16 cellular contexts compared by ENCODE assay signal in the genomic region with DNA sequence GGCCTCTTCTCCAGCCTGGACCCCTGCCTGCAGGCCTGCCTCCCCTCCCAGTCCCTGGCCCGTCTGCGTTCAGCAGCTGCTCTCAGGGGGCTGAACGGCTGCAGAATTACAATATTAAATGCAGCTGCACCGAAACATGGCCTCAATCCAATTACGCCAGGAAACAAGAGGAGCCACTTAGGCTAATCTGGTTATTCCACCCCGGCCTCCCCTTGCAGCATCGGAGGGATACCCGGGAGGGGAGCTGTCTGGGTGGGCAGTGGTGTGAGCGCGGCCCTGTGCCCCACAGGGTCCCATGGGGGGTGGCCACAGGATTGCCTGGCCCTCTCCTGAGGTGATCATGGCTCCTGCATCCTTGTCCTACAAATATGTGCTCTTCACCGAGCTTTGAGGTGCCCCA. TPM values are rescaled to one million over a fixed set of nuclear protein-coding genes. Genes with fewer than 3 reads are reported as not detected.
DNase-seq lines count a peak whose midpoint lies in the region; ATAC-seq and TF ChIP-seq lines count a peak whose summit lies in the region.
"Had no signal": no experiment of that assay in that cellular context is flagged by ENCODE, and none has a peak within 500 bp of the region (broad histone marks: within the 10 kb centered on the region; RNA-seq: fewer than 3 reads in every experiment).

No MANE protein-coding gene starts in this region.

- H3K27me3 Mint-ChIP-seq in activated naive CD8-positive, alpha-beta T cell treated with anti-CD3 and anti-CD28 coated beads for 36 hours, result no peaks in the 10 kb centered on the region

- peak overlapping the region in 47 of 59 donors; percentile 5 to 79 (median 57) for H3K27ac ChIP-seq in dorsolateral prefrontal cortex
- H3K27ac ChIP-seq: PC-9 had no signal

- H3K27me3 ChIP-seq in H7 (ENCODE audit: control insufficient read depth, insufficient read depth, low read length), result peaks cover 7% of the 10 kb centered on the region
- H3K27me3 ChIP-seq in dorsolateral prefrontal cortex, result no peaks in the 10 kb centered on the region

- H3K4me3 ChIP-seq in H7 (ENCODE audit: insufficient read depth, low read depth, low read length), result no peak overlapping the region
- H3K4me3 ChIP-seq in dorsolateral prefrontal cortex, result no peak overlapping the region
- H3K4me3 ChIP-seq: PC-9 had no signal

- intact Hi-C loops in dorsolateral prefrontal cortex (cut with DNase I), result no loop called here

- no peak for TF ChIP-seq CTCF in dorsolateral prefrontal cortex (IDR thresholded peaks at IDR 0.05 in 54 of 56, conservative IDR thresholded peaks at IDR 0.05 in 2 of 56; ENCODE audit: low read depth in 1 of 56, partially characterized antibody in 56 of 56)

- H3K4me3 Mint-ChIP-seq in activated naive CD8-positive, alpha-beta T cell treated with anti-CD3 and anti-CD28 coated beads for 36 hours, result no peak overlapping the region
- H3K4me3 Mint-ChIP-seq: activated CD8-positive, alpha-beta T cell treated with anti-CD3 and anti-CD28 coated beads, Interleukin-2, amount 10 ng/mL, durations not matched to agents 7 days and 5 days had no signal

- H3K4me1 Mint-ChIP-seq in activated naive CD8-positive, alpha-beta T cell treated with anti-CD3 and anti-CD28 coated beads for 36 hours, result no peaks in the 10 kb centered on the region

- no peaks in the 10 kb centered on the region for H3K9me3 Mint-ChIP-seq in activated naive CD8-positive, alpha-beta T cell treated with anti-CD3 and anti-CD28 coated beads for 36 hours

- DNase-seq in Ammon's horn (ENCODE audit: low spot score) (peak; percentile 61), H7 (peak; percentile 57), NCI-H69 (lab: John Stamatoyannopoulos, UW) (peak; percentile 71), dorsolateral prefrontal cortex (no peak), AG08396 (ENCODE audit: low spot score) (no peak), kidney glomerular epithelial cell (lab: John Stamatoyannopoulos, UW) (no peak)
- DNase-seq in activated naive CD8-positive, alpha-beta T cell treated with anti-CD3 and anti-CD28 coated beads for 36 hours, result no peak
- DNase-seq: activated CD8-positive, alpha-beta T cell treated with anti-CD3 and anti-CD28 coated beads, Interleukin-2, amount 10 ng/mL, durations not matched to agents 7 days and 5 days; Calu3; central memory CD4-positive, alpha-beta T cell; GOT3; NCI-H446; PC-9; stimulated activated CD4-positive, alpha-beta T cell treated with anti-CD3 and anti-CD28 coated beads, Interleukin-2, amount 100 ng/mL, for 24 hours had no signal

- H3K36me3 Mint-ChIP-seq in activated naive CD8-positive, alpha-beta T cell treated with anti-CD3 and anti-CD28 coated beads for 36 hours, result no peaks in the 10 kb centered on the region

- no peak overlapping the region for H3K27ac Mint-ChIP-seq in activated naive CD8-positive, alpha-beta T cell treated with anti-CD3 and anti-CD28 coated beads for 36 hours
- H3K27ac Mint-ChIP-seq: activated CD8-positive, alpha-beta T cell treated with anti-CD3 and anti-CD28 coated beads, Interleukin-2, amount 10 ng/mL, durations not matched to agents 7 days and 5 days had no signal

- no peak for ATAC-seq in GM21619 (IDR thresholded peaks at IDR 0.05; ENCODE audit: unreplicated experiment)
- ATAC-seq: activated CD8-positive, alpha-beta T cell treated with anti-CD3 and anti-CD28 coated beads, Interleukin-2, amount 10 ng/mL, durations not matched to agents 7 days and 5 days had no signal

- H3K36me3 ChIP-seq in H7 (replicated peaks; ENCODE audit: control insufficient read depth, insufficient read depth, low read length), result no peaks in the 10 kb centered on the region

RNA-seq across cellular contexts. Expression of a gene that starts 42.6 kb away (rescaled TPM):
- 0.94 and 1.7 TPM in 2 replicates for total RNA-seq in H7 (2014; rRNA removed; shearing (Covaris generic))
- 10 to 100 TPM in 101 of 120 experiments, 1 to 10 TPM in 19; 5.1 to 24.0 (median 13.6) TPM for total RNA-seq in dorsolateral prefrontal cortex
- total RNA-seq in activated naive CD8-positive, alpha-beta T cell treated with anti-CD3 and anti-CD28 coated beads for 36 hours, result not detected
- total RNA-seq: activated CD8-positive, alpha-beta T cell treated with anti-CD3 and anti-CD28 coated beads, Interleukin-2, amount 10 ng/mL, durations not matched to agents 7 days and 5 days; LHCN-M2 had no signal

Comparison
In these comparisons a context has a peak if more than half of its experiments do, and no peak if none do; other contexts are left out.
1. DNase-seq: peak in Ammon's horn (single experiment), H7 (single experiment) and NCI-H69 (single experiment); none in dorsolateral prefrontal cortex (0 of 10), AG08396 (single experiment), activated naive CD8-positive, alpha-beta T cell treated with anti-CD3 and anti-CD28 coated beads for 36 hours (single experiment) and kidney glomerular epithelial cell (single experiment).